In genomic region chr1:74341702-74342339, GRCh38 we compare ENCODE assay signal across 20 cellular contexts.
"Had no signal": no experiment of that assay in that cellular context is flagged by ENCODE, and none has a peak within 500 bp of the region (broad histone marks: within the 10 kb centered on the region; RNA-seq: fewer than 3 reads in every experiment).

No MANE protein-coding gene starts in this region.

- FAIRE-seq: keratinocyte, TTC549 had no signal

- H3K4me3 ChIP-seq: ascending aorta, coronary artery, esophagus squamous epithelium, gastrocnemius medialis, lung, prostate gland, upper lobe of left lung had no signal

- H3K27ac ChIP-seq: ascending aorta, coronary artery, esophagus squamous epithelium, gastrocnemius medialis, prostate gland, upper lobe of left lung, WERI-Rb-1 had no signal

- ATAC-seq: activated CD8-positive, alpha-beta T cell treated with anti-CD3 and anti-CD28 coated beads, Interleukin-2, amount 10 ng/mL, durations not matched to agents 7 days and 5 days; activated naive CD4-positive, alpha-beta T cell treated with anti-CD3 and anti-CD28 coated beads, Interleukin-2, amount 50 U/mL, for 72 hours; gastrocnemius medialis; stimulated activated naive CD8-positive, alpha-beta T cell treated with anti-CD3 and anti-CD28 coated beads, Interleukin-15, Interleukin-2, amounts not matched to agents 100 U/mL and 50 U/mL, for 24 hours had no signal

- DNase-seq: activated CD4-positive, alpha-beta T cell treated with anti-CD3 and anti-CD28 coated beads, Interleukin-2, amount 10 ng/mL, durations not matched to agents 7 days and 5 days; activated CD4-positive, CD25-positive, alpha-beta regulatory T cell treated with anti-CD3 and anti-CD28 coated beads, Interleukin-2, amount 50 U/mL, for 72 hours; activated CD8-positive, alpha-beta T cell treated with anti-CD3 and anti-CD28 coated beads, Interleukin-2, amount 10 ng/mL, durations not matched to agents 7 days and 5 days; activated gamma-delta T cell treated with Interleukin-2 at 50 U/mL for 16 hours; esophagus squamous epithelium; gastrocnemius medialis; naive B cell; stimulated activated CD4-positive, alpha-beta T cell treated with anti-CD3 and anti-CD28 coated beads, Interleukin-12 subunit alpha, Interleukin-12 subunit beta, amount 100 ng/mL, for 4 hours; stimulated activated CD4-positive, alpha-beta T cell treated with anti-CD3 and anti-CD28 coated beads, Interleukin-4, amount 100 ng/mL, for 4 hours; stimulated activated naive CD8-positive, alpha-beta T cell treated with anti-CD3 and anti-CD28 coated beads, Interleukin-15, Interleukin-2, amounts not matched to agents 100 U/mL and 50 U/mL, for 24 hours; T-helper 1 cell; upper lobe of left lung; WERI-Rb-1 had no signal

- H3K36me3 ChIP-seq: ascending aorta, esophagus squamous epithelium, gastrocnemius medialis, prostate gland, upper lobe of left lung, WERI-Rb-1 had no signal

- H3K9me3 ChIP-seq: ascending aorta, esophagus squamous epithelium, gastrocnemius medialis, prostate gland, upper lobe of left lung had no signal

- H3K27me3 ChIP-seq: ascending aorta, esophagus squamous epithelium, gastrocnemius medialis, upper lobe of left lung had no signal
